1 cellular context compared by ENCODE assay signal in genomic region chr3:111577113-111577512, GRCh38.
TF ChIP-seq lines count a peak whose summit lies in the region.

No MANE protein-coding gene starts in this region.

TF ChIP-seq in HCT116, 20 proteins besides CTCF, POLR2A, EP300 and RAD21:
- TF ChIP-seq POLR2AphosphoS5 (IDR thresholded peaks at IDR 0.05; ENCODE audit: low read depth, low read length) (no peak), ATF3 (IDR thresholded peaks at IDR 0.05) (no peak), EZH2 (IDR thresholded peaks at IDR 0.05) (no peak), ZBTB33 (IDR thresholded peaks at IDR 0.05; ENCODE audit: extremely low read depth, insufficient replicate concordance, low read length) (no peak), EZH2phosphoT487 (IDR thresholded peaks at IDR 0.05; ENCODE audit: borderline replicate concordance) (no peak), TCF7L2 (IDR thresholded peaks at IDR 0.05; ENCODE audit: borderline replicate concordance, extremely low read depth, insufficient read depth, insufficient read length) (no peak), FOSL1 (IDR thresholded peaks at IDR 0.05; ENCODE audit: low read depth) (no peak), ZNF274 (IDR thresholded peaks at IDR 0.05; ENCODE audit: low read depth, low read length) (no peak), SRF (IDR thresholded peaks at IDR 0.05; ENCODE audit: low read depth) (no peak), YY1 (IDR thresholded peaks at IDR 0.05; ENCODE audit: extremely low read depth, insufficient replicate concordance, low read depth, low read length) (no peak), ZFX (IDR thresholded peaks at IDR 0.05) (no peak), CBX3 (IDR thresholded peaks at IDR 0.05; ENCODE audit: low read depth) (no peak), ELF1 (IDR thresholded peaks at IDR 0.05; ENCODE audit: borderline replicate concordance, low read depth) (no peak), EGR1 (IDR thresholded peaks at IDR 0.05; ENCODE audit: low read depth) (no peak)
